9 cellular contexts compared by ENCODE assay signal in genomic region chr4:73869130-73870055, GRCh38. TPM values are rescaled to one million over a fixed set of nuclear protein-coding genes. Genes with fewer than 3 reads are reported as not detected.
DNase-seq lines count a peak whose midpoint lies in the region; FAIRE-seq and TF ChIP-seq lines count a peak whose summit lies in the region.
"Had no signal": no experiment of that assay in that cellular context is flagged by ENCODE, and none has a peak within 500 bp of the region (broad histone marks: within the 10 kb centered on the region; RNA-seq: fewer than 3 reads in every experiment).

Gene CXCL1, plus strand, starts transcription at chr4:73869393. Its CDS starts 78 bp downstream, at chr4:73869471.

- WGBS in smooth muscle cell (ENCODE audit: low lambda C conversion rate): 9% methylated on average over 57 of the region's 61 CpGs

- no peaks in the 10 kb centered on the region for H3F3A ChIP-seq in smooth muscle cell (ENCODE audit: low read depth)

- H2AFZ ChIP-seq in smooth muscle cell (ENCODE audit: low read depth): peak within 1 kb of the TSS; percentile 95

- H3K9ac ChIP-seq in iPS-20b (ENCODE audit: low read depth, low read length) (peak within 1 kb of the TSS; percentile 62; the same call in 1 of the 2 replicates), smooth muscle cell (ENCODE audit: low read depth) (peak within 1 kb of the TSS; percentile 47)

- no peaks in the 10 kb centered on the region for H4K20me1 ChIP-seq in smooth muscle cell (ENCODE audit: low read depth)

- H3K4me3 ChIP-seq in astrocyte of the spinal cord (ENCODE audit: low read depth, low read length) (peak within 1 kb of the TSS; percentile 63), iPS-20b (ENCODE audit: low read length) (peak within 1 kb of the TSS; percentile 82), smooth muscle cell (peak within 1 kb of the TSS; percentile 79)

- H3K36me3 ChIP-seq in iPS-20b (ENCODE audit: insufficient read depth, low read depth, low read length) (no peaks in the 10 kb centered on the region), smooth muscle cell (ENCODE audit: low read depth) (no peaks in the 10 kb centered on the region)

- FAIRE-seq in GM19239 (lab: Jason Lieb, UNC): no peak

- no peak within 1 kb of the TSS for H3K27ac ChIP-seq in iPS-20b (ENCODE audit: low read length)
- H3K27ac ChIP-seq in smooth muscle cell (ENCODE audit: low read depth): no peak within 1 kb of the TSS

- no peaks in the 10 kb centered on the region for H3K9me3 ChIP-seq in iPS-20b (ENCODE audit: insufficient read depth, low read depth, low read length)
- H3K9me3 ChIP-seq in smooth muscle cell (replicated peaks; ENCODE audit: low read depth): no peaks in the 10 kb centered on the region

- H3K4me1 ChIP-seq in iPS-20b (ENCODE audit: insufficient read depth, low read length): peaks cover 8% of the 10 kb centered on the region
- peaks cover 8% of the 10 kb centered on the region for H3K4me1 ChIP-seq in smooth muscle cell (ENCODE audit: low read depth)

- no peaks in the 10 kb centered on the region for H3K79me2 ChIP-seq in smooth muscle cell (ENCODE audit: low read depth)

- in situ Hi-C loops in astrocyte of the spinal cord (cut with HindIII; ENCODE audit: low sequenced_read_pairs): no loop called here

- DNase-seq in NCI-H2107 (lab: John Stamatoyannopoulos, UW) (peak; percentile 4), NCI-H2107 treated with DMSO at 0.1 percent for 48 hours (lab: John Stamatoyannopoulos, UW; ENCODE audit: unreplicated experiment) (no peak), astrocyte of the spinal cord (ENCODE audit: low read depth, low spot score) (peak; percentile 50), smooth muscle cell (lab: John Stamatoyannopoulos, UW; ENCODE audit: unreplicated experiment) (no peak), NCI-H2171 treated with DMSO at 0.1 percent for 48 hours (lab: John Stamatoyannopoulos, UW) (no peak), GM19239 (ENCODE audit: insufficient read length, low spot score) (no peak), T1000 (lab: John Stamatoyannopoulos, UW) (no peak)
- DNase-seq: CD4-positive, CD25-positive, alpha-beta regulatory T cell had no signal

- H3K27me3 ChIP-seq in iPS-20b (ENCODE audit: insufficient read depth, low read length) (peaks cover 33% of the 10 kb centered on the region), smooth muscle cell (ENCODE audit: low read depth) (peaks cover 38% of the 10 kb centered on the region)

- peak within 1 kb of the TSS; percentile 94 for H3K4me2 ChIP-seq in smooth muscle cell

- TF ChIP-seq CTCF in astrocyte of the spinal cord (IDR thresholded peaks at IDR 0.05; ENCODE audit: low read depth, low read length): peak; percentile 24
- no peak for TF ChIP-seq CTCF in smooth muscle cell (IDR thresholded peaks at IDR 0.05; ENCODE audit: borderline replicate concordance, insufficient read depth, poor library complexity, severe bottlenecking)

RNA-seq across cellular contexts. Expression of gene CXCL1, which starts in this region (rescaled TPM):
- 6.4 and 20.9 TPM in 2 replicates for total RNA-seq in smooth muscle cell
- polyA plus RNA-seq in smooth muscle cell: 23.2 and 39.7 TPM in 2 replicates
- total RNA-seq: CD4-positive, CD25-positive, alpha-beta regulatory T cell had no signal
- polyA plus RNA-seq: CD4-positive, CD25-positive, alpha-beta regulatory T cell had no signal

Comparison
In these comparisons a context has a peak if more than half of its experiments do, and no peak if none do; other contexts are left out.
1. DNase-seq: peak in NCI-H2107 (single experiment) and astrocyte of the spinal cord (single experiment); none in NCI-H2107 treated with DMSO at 0.1 percent for 48 hours (single experiment), smooth muscle cell (single experiment), NCI-H2171 treated with DMSO at 0.1 percent for 48 hours (single experiment), GM19239 (single experiment) and T1000 (single experiment).
2. Peak in every context shown above with its lines, with median percentiles within 50 percentile points of each other: H3K4me3 ChIP-seq.